In genomic region chr4:24840826-24841587, GRCh38 we compare ENCODE assay signal across 27 cellular contexts. TPM values are rescaled to one million over a fixed set of nuclear protein-coding genes. Genes with fewer than 3 reads are reported as not detected.
DNase-seq lines count a peak whose midpoint lies in the region; ATAC-seq and TF ChIP-seq lines count a peak whose summit lies in the region.
"Had no signal": no experiment of that assay in that cellular context is flagged by ENCODE, and none has a peak within 500 bp of the region (broad histone marks: within the 10 kb centered on the region; RNA-seq: fewer than 3 reads in every experiment).

No MANE protein-coding gene starts in this region.

- H3K36me3 ChIP-seq in thoracic aorta, result no peaks in the 10 kb centered on the region
- H3K36me3 ChIP-seq in stomach, result peaks cover 0 to 25% (median 22%) of the 10 kb centered on the region in 4 donors

- in situ Hi-C loops in astrocyte of the cerebellum (cut with HindIII; ENCODE audit: low sequenced_read_pairs), result loop anchor here (5.0 kb wide), 1 partner anchor 69 kb away; no protein-coding TSS in a partner anchor

- ATAC-seq in thoracic aorta (ENCODE audit: insufficient number of reproducible peaks, low FRiP score, low read depth) (no peak), HG03469 (IDR thresholded peaks at IDR 0.05; ENCODE audit: unreplicated experiment) (no peak)
- ATAC-seq: naive thymus-derived CD4-positive, alpha-beta T cell; Panc1; stimulated activated effector memory CD8-positive, alpha-beta T cell treated with anti-CD3 and anti-CD28 coated beads, Interleukin-12 subunit alpha, Interleukin-12 subunit beta, amount 100 ng/mL, for 72 hours had no signal

- H3K4me1 ChIP-seq in thoracic aorta (ENCODE audit: control insufficient read depth in 1 of 2, low read depth in 2 of 2), result peaks cover 9 to 48% of the 10 kb centered on the region in 2 donors
- peaks cover 0 to 34% (median 7%) of the 10 kb centered on the region in 4 donors for H3K4me1 ChIP-seq in stomach

- intact Hi-C loops in stomach (cut with DNase I; ENCODE audit: low total_unique reads), result no loop called here

- H3K27me3 ChIP-seq in thoracic aorta (replicated peaks; ENCODE audit: insufficient read depth), result no peaks in the 10 kb centered on the region
- H3K27me3 ChIP-seq in stomach, result no peaks in the 10 kb centered on the region

- WGBS in stomach, 5 donors, result 49 to 67% (median 63%) methylated on average over 3 of the region's 3 CpGs

- no peak for TF ChIP-seq POLR2A in stomach (IDR thresholded peaks at IDR 0.05)

- TF ChIP-seq EP300 in stomach (IDR thresholded peaks at IDR 0.05), result no peak

- H3K9me3 ChIP-seq in thoracic aorta (no peaks in the 10 kb centered on the region), stomach (no peaks in the 10 kb centered on the region)

- H3K27ac ChIP-seq in thoracic aorta, result peak overlapping the region; percentile 22 to 49
- peak overlapping the region in 2 of 5 donors; percentile 1 to 20 for H3K27ac ChIP-seq in stomach
- H3K27ac ChIP-seq: HL-60, KMS-11 had no signal

- DNase-seq in DMS53 treated with DMSO at 0.1 percent for 48 hours (lab: John Stamatoyannopoulos, UW; ENCODE audit: unreplicated experiment) (peak; percentile 62), astrocyte of the cerebellum (ENCODE audit: low read depth) (no peak), kidney glomerular epithelial cell (lab: John Stamatoyannopoulos, UW) (peak; percentile 37), thoracic aorta (ENCODE audit: low spot score) (no peak), stomach (no peak), NCI-H69 (lab: John Stamatoyannopoulos, UW) (no peak)
- no peak for DNase-seq in stimulated activated CD4-positive, alpha-beta T cell treated with anti-CD3 and anti-CD28 coated beads, Interleukin-15, amount 100 ng/mL, for 24 hours
- DNase-seq: activated CD4-positive, alpha-beta memory T cell treated with anti-CD3 and anti-CD28 coated beads, Interleukin-2, amount 10 ng/mL, durations not matched to agents 7 days and 5 days; activated CD8-positive, alpha-beta memory T cell treated with anti-CD3 and anti-CD28 coated beads, Interleukin-2, amount 50 U/mL, for 48 hours; activated naive CD4-positive, alpha-beta T cell treated with anti-CD3 and anti-CD28 coated beads, Interleukin-2, amount 10 ng/mL, durations not matched to agents 7 days and 5 days; GOT3; islet precursor cell; MM.1S; naive thymus-derived CD4-positive, alpha-beta T cell; NCI-H2029; NCI-H2227 treated with DMSO at 0.1 percent for 48 hours; NCI-H526; occipital lobe; SHP77; substantia nigra had no signal

- H3K4me3 ChIP-seq in astrocyte of the cerebellum (ENCODE audit: low read depth, low read length) (no peak overlapping the region), thoracic aorta (no peak overlapping the region), stomach (no peak overlapping the region)

- TF ChIP-seq CTCF in astrocyte of the cerebellum (IDR thresholded peaks at IDR 0.05; ENCODE audit: low read depth, low read length, missing control alignments), result peak; percentile 13
- no peak for TF ChIP-seq CTCF in thoracic aorta (IDR thresholded peaks at IDR 0.05)
- TF ChIP-seq CTCF in stomach (IDR thresholded peaks at IDR 0.05), result no peak

RNA-seq across cellular contexts. Expression of gene SOD3, which starts 45.6 kb away (rescaled TPM):
- total RNA-seq in thoracic aorta (100 to 1,000 TPM; 549 to 743 TPM), stomach (100 to 1,000 TPM in 2 of 5 donors, 10 to 100 TPM in 3; 18.9 to 188 (median 89.7) TPM)
- 10 to 100 TPM in 2 of 3 donors, 1 to 10 TPM in 1; 8.8 to 30.0 (median 23.7) TPM for polyA plus RNA-seq in stomach
- total RNA-seq: activated CD4-positive, alpha-beta memory T cell treated with anti-CD3 and anti-CD28 coated beads, Interleukin-2, amount 10 ng/mL, durations not matched to agents 7 days and 5 days; naive thymus-derived CD4-positive, alpha-beta T cell; occipital lobe; pulmonary artery endothelial cell had no signal
- polyA plus RNA-seq: CD14-positive monocyte; naive thymus-derived CD4-positive, alpha-beta T cell had no signal

Comparison
In these comparisons a context has a peak if more than half of its experiments do, and no peak if none do; other contexts are left out.
1. DNase-seq: peak in DMS53 treated with DMSO at 0.1 percent for 48 hours (single experiment) and kidney glomerular epithelial cell (single experiment); none in astrocyte of the cerebellum (single experiment), thoracic aorta (single experiment), stimulated activated CD4-positive, alpha-beta T cell treated with anti-CD3 and anti-CD28 coated beads, Interleukin-15, amount 100 ng/mL, for 24 hours (single experiment), stomach (single experiment) and NCI-H69 (single experiment).